Comparison of ENCODE assay signal across 17 cellular contexts in the genomic region with DNA sequence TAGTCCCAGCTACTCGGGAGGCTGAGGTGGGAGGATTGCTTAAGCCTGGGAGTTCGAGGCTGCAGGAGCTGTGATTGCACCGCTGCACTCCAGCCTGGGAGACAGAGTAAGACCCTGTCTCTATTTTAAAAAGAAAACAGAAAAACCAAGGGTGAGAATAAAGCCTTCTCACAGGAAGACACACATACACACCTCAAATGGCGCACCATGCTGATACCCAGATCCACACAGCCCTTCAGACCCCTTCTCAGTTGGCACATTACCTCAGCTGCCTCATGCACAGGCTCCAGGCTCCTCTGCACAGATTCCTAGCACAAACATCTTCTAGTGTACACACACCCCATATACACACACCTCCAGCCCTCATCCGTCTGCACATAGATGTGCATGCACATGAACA.
"Had no signal": no experiment of that assay in that cellular context is flagged by ENCODE, and none has a peak within 500 bp of the region (broad histone marks: within the 10 kb centered on the region; RNA-seq: fewer than 3 reads in every experiment).

No MANE protein-coding gene starts in this region.

- H3K27ac ChIP-seq: ovary, testis, VCaP had no signal

- H3K27ac Mint-ChIP-seq: activated T-cell treated with anti-CD3 and anti-CD28 coated beads, Interleukin-2, amount 50 U/mL, for 72 hours; memory B cell; nephron had no signal

- H3K9me3 Mint-ChIP-seq: activated CD8-positive, alpha-beta T cell treated with anti-CD3 and anti-CD28 coated beads for 36 hours; activated T-cell treated with anti-CD3 and anti-CD28 coated beads, Interleukin-2, amount 50 U/mL, for 72 hours; memory B cell; nephron had no signal

- H3K4me3 Mint-ChIP-seq: activated CD8-positive, alpha-beta T cell treated with anti-CD3 and anti-CD28 coated beads for 36 hours; memory B cell; nephron had no signal

- H3K36me3 ChIP-seq: ovary, sigmoid colon had no signal

- DNase-seq: activated CD4-positive, alpha-beta T cell treated with anti-CD3 and anti-CD28 coated beads for 4 hours; activated CD8-positive, alpha-beta memory T cell treated with anti-CD3 and anti-CD28 coated beads, Interleukin-2, amount 50 U/mL, for 4 hours; activated CD8-positive, alpha-beta T cell treated with anti-CD3 and anti-CD28 coated beads for 36 hours; activated gamma-delta T cell treated with Interleukin-2 at 50 U/mL for 16 hours; activated T-cell treated with anti-CD3 and anti-CD28 coated beads, Interleukin-2, amount 50 U/mL, for 72 hours; body of pancreas; cerebellar nuclear complex; ovary; sigmoid colon; stimulated activated CD4-positive, alpha-beta T cell treated with anti-CD3 and anti-CD28 coated beads, Interleukin-12 subunit alpha, Interleukin-12 subunit beta, amount 100 ng/mL, for 4 hours; stimulated activated naive CD4-positive, alpha-beta T cell treated with Interleukin-2 at 50 U/mL for 16 hours; T-helper 9 cell; testis had no signal

- H3K4me3 ChIP-seq: body of pancreas, ovary, sigmoid colon, testis had no signal

- H3K9me3 ChIP-seq: body of pancreas, ovary, sigmoid colon, testis had no signal

- H3K27me3 ChIP-seq: body of pancreas, ovary, sigmoid colon, testis had no signal

- ATAC-seq: activated CD8-positive, alpha-beta T cell treated with anti-CD3 and anti-CD28 coated beads for 36 hours; activated T-cell treated with anti-CD3 and anti-CD28 coated beads, Interleukin-2, amount 50 U/mL, for 72 hours; body of pancreas; esophagus mucosa had no signal

- H3K4me1 ChIP-seq: body of pancreas, testis had no signal

- H3K27me3 Mint-ChIP-seq: activated CD8-positive, alpha-beta T cell treated with anti-CD3 and anti-CD28 coated beads for 36 hours; memory B cell had no signal
